Comparison of ENCODE assay signal across 8 cellular contexts in genomic region chr9:137067860-137068538, GRCh38.
DNase-seq lines count a peak whose midpoint lies in the region; ATAC-seq lines count a peak whose summit lies in the region.

No MANE protein-coding gene starts in this region.

- peaks cover 5% of the 10 kb centered on the region for H3K36me3 Mint-ChIP-seq in central memory CD8-positive, alpha-beta T cell (ENCODE audit: insufficient read depth)

- peak overlapping the region; percentile 53 for H3K4me3 Mint-ChIP-seq in central memory CD8-positive, alpha-beta T cell

- no peaks in the 10 kb centered on the region for H3K9me3 Mint-ChIP-seq in central memory CD8-positive, alpha-beta T cell

- H3K27ac Mint-ChIP-seq in central memory CD8-positive, alpha-beta T cell (ENCODE audit: low read depth): no peak overlapping the region

- peak; percentile 37 for ATAC-seq in HG02798 (IDR thresholded peaks at IDR 0.05; ENCODE audit: poor library complexity, unreplicated experiment)
- ATAC-seq in central memory CD8-positive, alpha-beta T cell (replicated peaks; ENCODE audit: extremely low read depth, poor library complexity, severe bottlenecking): peak; percentile 52
- ATAC-seq in HG03139 (IDR thresholded peaks at IDR 0.05; ENCODE audit: unreplicated experiment): no peak

- H3K27me3 Mint-ChIP-seq in central memory CD8-positive, alpha-beta T cell: no peaks in the 10 kb centered on the region

- peak; percentile 83 for DNase-seq in DMS153 (lab: John Stamatoyannopoulos, UW)
- peak; percentile 68 for DNase-seq in NCI-H526 treated with DMSO at 0.1 percent for 48 hours (lab: John Stamatoyannopoulos, UW)
- DNase-seq in activated CD4-positive, alpha-beta T cell treated with anti-CD3 and anti-CD28 coated beads for 24 hours (ENCODE audit: low read depth in 2 of 2): peak; percentile 73 to 78
- DNase-seq in central memory CD8-positive, alpha-beta T cell (ENCODE audit: low spot score in 2 of 2): peak; percentile 79 to 83
- DNase-seq in left kidney (ENCODE audit: low read depth, low spot score): peak; percentile 87
- peak; percentile 69 to 83 (median 73) for DNase-seq in stimulated activated CD4-positive, alpha-beta T cell treated with anti-CD3 and anti-CD28 coated beads, TNF-alpha, amount 100 ng/mL, for 1 hour (ENCODE audit: low read depth in 3 of 3, low spot score in 1 of 3)

- H3K4me1 Mint-ChIP-seq in central memory CD8-positive, alpha-beta T cell: peaks cover 15% of the 10 kb centered on the region
